Comparison of ENCODE assay signal across 21 cellular contexts in genomic region chr14:51455041-51455835, GRCh38.
"Had no signal": no experiment of that assay in that cellular context is flagged by ENCODE, and none has a peak within 500 bp of the region (broad histone marks: within the 10 kb centered on the region; RNA-seq: fewer than 3 reads in every experiment).

No MANE protein-coding gene starts in this region.

- H3K9me3 Mint-ChIP-seq: natural killer cell treated with Interleukin-12 subunit alpha and Interleukin-12 subunit beta and Interleukin-15 and Interleukin-18, amount 100 ng/mL, for 72 hours; stimulated activated effector memory CD8-positive, alpha-beta T cell treated with anti-CD3 and anti-CD28 coated beads, Interleukin-12 subunit alpha, Interleukin-12 subunit beta, amount 100 ng/mL, for 72 hours had no signal

- H3K27me3 Mint-ChIP-seq: type B pancreatic cell had no signal

- H3K4me1 Mint-ChIP-seq: memory B cell; stimulated activated effector memory CD8-positive, alpha-beta T cell treated with anti-CD3 and anti-CD28 coated beads, Interleukin-12 subunit alpha, Interleukin-12 subunit beta, amount 100 ng/mL, for 72 hours had no signal

- H3K27ac Mint-ChIP-seq: memory B cell; natural killer cell treated with Interleukin-12 subunit alpha and Interleukin-12 subunit beta and Interleukin-15 and Interleukin-18, amount 100 ng/mL, for 72 hours; stimulated activated effector memory CD8-positive, alpha-beta T cell treated with anti-CD3 and anti-CD28 coated beads, Interleukin-12 subunit alpha, Interleukin-12 subunit beta, amount 100 ng/mL, for 72 hours; type B pancreatic cell had no signal

- H3K9me3 ChIP-seq: left ventricle myocardium inferior, lower lobe of right lung, psoas muscle, right lobe of liver, suprapubic skin, thyroid gland had no signal

- H3K36me3 Mint-ChIP-seq: stimulated activated effector memory CD8-positive, alpha-beta T cell treated with anti-CD3 and anti-CD28 coated beads, Interleukin-12 subunit alpha, Interleukin-12 subunit beta, amount 100 ng/mL, for 72 hours; type B pancreatic cell had no signal

- H3K27me3 ChIP-seq: dorsolateral prefrontal cortex, foreskin keratinocyte, right lobe of liver, suprapubic skin, thyroid gland had no signal

- H3K4me3 ChIP-seq: dorsolateral prefrontal cortex, left ventricle myocardium inferior, lower lobe of right lung, psoas muscle, right lobe of liver, suprapubic skin, thyroid gland had no signal

- H3K4me3 Mint-ChIP-seq: memory B cell; natural killer cell treated with Interleukin-12 subunit alpha and Interleukin-12 subunit beta and Interleukin-15 and Interleukin-18, amount 100 ng/mL, for 72 hours; stimulated activated effector memory CD8-positive, alpha-beta T cell treated with anti-CD3 and anti-CD28 coated beads, Interleukin-12 subunit alpha, Interleukin-12 subunit beta, amount 100 ng/mL, for 72 hours; type B pancreatic cell had no signal

- H3K4me1 ChIP-seq: left ventricle myocardium inferior, lower lobe of right lung, psoas muscle, right lobe of liver, thyroid gland had no signal

- H3K36me3 ChIP-seq: left ventricle myocardium inferior, lower lobe of right lung, right lobe of liver, suprapubic skin, thyroid gland had no signal

- DNase-seq: cortex of kidney; dorsolateral prefrontal cortex; effector CD8-positive, alpha-beta T cell; foreskin keratinocyte; kidney; left cardiac atrium; left ventricle myocardium inferior; lower lobe of right lung; midbrain; psoas muscle; retina; right lobe of liver; stimulated activated CD4-positive, alpha-beta T cell treated with anti-CD3 and anti-CD28 coated beads, Interleukin-4, amount 100 ng/mL, for 1 hour; stimulated activated CD8-positive, alpha-beta memory T cell treated with anti-CD3 and anti-CD28 coated beads, Interleukin-4, amount 100 ng/mL, for 48 hours; stimulated activated naive CD8-positive, alpha-beta T cell treated with anti-CD3 and anti-CD28 coated beads, Interleukin-15, Interleukin-2, amounts not matched to agents 100 U/mL and 50 U/mL, for 24 hours; thyroid gland had no signal

- H3K27ac ChIP-seq: foreskin keratinocyte, left ventricle myocardium inferior, lower lobe of right lung, psoas muscle, right lobe of liver, thyroid gland had no signal
